14 cellular contexts compared by ENCODE assay signal in the genomic region with DNA sequence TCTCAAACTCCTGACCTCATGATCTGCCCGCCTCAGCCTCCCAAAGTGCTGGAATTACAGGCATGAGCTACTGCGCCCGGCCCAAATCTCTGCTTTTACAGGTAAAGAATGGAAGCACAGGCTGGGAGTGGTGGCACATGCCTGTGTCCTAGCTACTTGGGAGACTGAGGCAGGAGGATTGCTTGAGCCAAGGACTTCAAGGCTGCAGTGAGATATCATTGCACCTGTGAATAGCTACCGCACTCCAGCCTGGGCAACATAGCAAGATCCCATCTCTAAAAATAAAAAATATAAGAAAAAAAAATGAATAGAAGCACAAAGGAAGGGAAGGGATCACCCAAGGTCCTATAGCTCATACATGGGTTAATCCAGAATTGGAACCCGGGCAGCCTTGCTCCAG. TPM values are rescaled to one million over a fixed set of nuclear protein-coding genes. Genes with fewer than 3 reads are reported as not detected.
"Had no signal": no experiment of that assay in that cellular context is flagged by ENCODE, and none has a peak within 500 bp of the region (broad histone marks: within the 10 kb centered on the region; RNA-seq: fewer than 3 reads in every experiment).

No MANE protein-coding gene starts in this region.

- H3K27ac Mint-ChIP-seq: activated CD4-positive, alpha-beta T cell treated with anti-CD3 and anti-CD28 coated beads, Interleukin-2, amount 10 ng/mL, durations not matched to agents 24 days and 14 days; activated naive CD4-positive, alpha-beta T cell treated with anti-CD3 and anti-CD28 coated beads, Interleukin-2, amount 10 ng/mL, durations not matched to agents 7 days and 5 days; activated T-helper 2 cell treated with anti-CD3 and anti-CD28 coated beads, Interferon-gamma antibody, Interleukin-2, Interleukin-4, amounts not matched to agents 10 μg/mL and 5 μg/mL and 100 μg/mL, durations not matched to agents 14 hours and 24 hours and 36 hours; natural killer cell treated with Interleukin-12 subunit alpha and Interleukin-12 subunit beta and Interleukin-15 and Interleukin-18, amount 100 ng/mL, for 72 hours had no signal

- H3K36me3 Mint-ChIP-seq: activated naive CD4-positive, alpha-beta T cell treated with anti-CD3 and anti-CD28 coated beads, Interleukin-2, amount 10 ng/mL, durations not matched to agents 7 days and 5 days; natural killer cell treated with Interleukin-12 subunit alpha and Interleukin-12 subunit beta and Interleukin-15 and Interleukin-18, amount 100 ng/mL, for 72 hours had no signal

- DNase-seq: activated CD4-positive, alpha-beta T cell treated with anti-CD3 and anti-CD28 coated beads, Interleukin-2, amount 10 ng/mL, durations not matched to agents 24 days and 14 days; activated naive CD4-positive, alpha-beta T cell treated with anti-CD3 and anti-CD28 coated beads, Interleukin-2, amount 10 ng/mL, durations not matched to agents 7 days and 5 days; dermis blood vessel endothelial cell; ovary; stimulated activated CD4-positive, alpha-beta T cell treated with anti-CD3 and anti-CD28 coated beads, Interleukin-4, amount 100 ng/mL, for 24 hours; stomach; T-helper 1 cell; uterus had no signal

- H3K4me1 ChIP-seq: uterus had no signal

- H3K27me3 ChIP-seq: ovary, stomach, uterus had no signal

- H3K4me3 Mint-ChIP-seq: activated CD4-positive, alpha-beta T cell treated with anti-CD3 and anti-CD28 coated beads, Interleukin-2, amount 10 ng/mL, durations not matched to agents 24 days and 14 days; activated naive CD4-positive, alpha-beta T cell treated with anti-CD3 and anti-CD28 coated beads, Interleukin-2, amount 10 ng/mL, durations not matched to agents 7 days and 5 days; natural killer cell treated with Interleukin-12 subunit alpha and Interleukin-12 subunit beta and Interleukin-15 and Interleukin-18, amount 100 ng/mL, for 72 hours had no signal

- H3K9me3 Mint-ChIP-seq: activated CD4-positive, alpha-beta T cell treated with anti-CD3 and anti-CD28 coated beads, Interleukin-2, amount 10 ng/mL, durations not matched to agents 24 days and 14 days; activated naive CD4-positive, alpha-beta T cell treated with anti-CD3 and anti-CD28 coated beads, Interleukin-2, amount 10 ng/mL, durations not matched to agents 7 days and 5 days; activated T-helper 2 cell treated with anti-CD3 and anti-CD28 coated beads, Interferon-gamma antibody, Interleukin-2, Interleukin-4, amounts not matched to agents 10 μg/mL and 5 μg/mL and 100 μg/mL, durations not matched to agents 14 hours and 24 hours and 36 hours; natural killer cell treated with Interleukin-12 subunit alpha and Interleukin-12 subunit beta and Interleukin-15 and Interleukin-18, amount 100 ng/mL, for 72 hours had no signal

- H3K36me3 ChIP-seq: ovary, stomach, thoracic aorta, uterus had no signal

- H3K4me3 ChIP-seq: ovary, stomach, thoracic aorta, uterus had no signal

- H3K27ac ChIP-seq: ovary, thoracic aorta, uterus, VCaP had no signal

- H3K27me3 Mint-ChIP-seq: activated CD4-positive, alpha-beta T cell treated with anti-CD3 and anti-CD28 coated beads, Interleukin-2, amount 10 ng/mL, durations not matched to agents 24 days and 14 days; natural killer cell treated with Interleukin-12 subunit alpha and Interleukin-12 subunit beta and Interleukin-15 and Interleukin-18, amount 100 ng/mL, for 72 hours had no signal

- H3K9me3 ChIP-seq: ovary, stomach, thoracic aorta, uterus had no signal

- H3K4me1 Mint-ChIP-seq: activated CD4-positive, alpha-beta T cell treated with anti-CD3 and anti-CD28 coated beads, Interleukin-2, amount 10 ng/mL, durations not matched to agents 24 days and 14 days; activated naive CD4-positive, alpha-beta T cell treated with anti-CD3 and anti-CD28 coated beads, Interleukin-2, amount 10 ng/mL, durations not matched to agents 7 days and 5 days had no signal

RNA-seq across cellular contexts. Expression of a gene that starts 15.0 kb away (rescaled TPM):
- total RNA-seq: activated CD4-positive, alpha-beta T cell treated with anti-CD3 and anti-CD28 coated beads, Interleukin-2, amount 10 ng/mL, durations not matched to agents 24 days and 14 days; activated CD8-positive, alpha-beta memory T cell treated with anti-CD3 and anti-CD28 coated beads for 36 hours; activated T-helper 2 cell treated with anti-CD3 and anti-CD28 coated beads, Interferon-gamma antibody, Interleukin-2, Interleukin-4, amounts not matched to agents 10 μg/mL and 5 μg/mL and 100 μg/mL, durations not matched to agents 14 hours and 24 hours and 36 hours; lung microvascular endothelial cell; natural killer cell treated with Interleukin-12 subunit alpha and Interleukin-12 subunit beta and Interleukin-15 and Interleukin-18, amount 100 ng/mL, for 72 hours had no signal
